ENCODE assay signal across 32 cellular contexts in the genomic region with DNA sequence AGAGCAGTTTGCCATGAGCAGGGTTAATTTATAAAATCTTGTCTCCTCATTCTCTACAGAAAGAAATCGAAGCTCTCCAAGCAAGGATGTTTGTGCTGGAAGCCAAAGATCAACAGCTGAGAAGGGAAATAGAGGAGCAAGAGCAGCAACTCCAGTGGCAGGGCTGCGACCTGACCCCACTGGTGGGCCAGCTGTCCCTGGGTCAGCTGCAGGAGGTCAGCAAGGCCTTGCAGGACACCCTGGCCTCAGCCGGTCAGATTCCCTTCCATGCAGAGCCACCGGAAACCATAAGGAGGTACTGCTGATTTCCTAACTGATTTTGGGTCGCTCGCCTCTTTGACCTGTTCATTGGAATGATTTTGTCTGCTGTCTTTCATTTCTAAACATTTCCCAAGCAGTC.
"Had no signal": no experiment of that assay in that cellular context is flagged by ENCODE, and none has a peak within 500 bp of the region (broad histone marks: within the 10 kb centered on the region; RNA-seq: fewer than 3 reads in every experiment).

No MANE protein-coding gene starts in this region.

- H2AFZ ChIP-seq: parathyroid adenoma had no signal

- H3K27ac Mint-ChIP-seq: naive thymus-derived CD4-positive, alpha-beta T cell; natural killer cell; nephron; progenitor cell of endocrine pancreas; stimulated activated memory B cell treated with anti-CD40 and anti-IgM and Interleukin-4, amounts not matched to agents 10 μg/mL and 1 μg/mL and 100 μg/mL, for 72 hours; stimulated activated naive CD8-positive, alpha-beta T cell treated with anti-CD3 and anti-CD28 coated beads, Interleukin-15, amount 100 ng/mL, for 72 hours; type B pancreatic cell had no signal

- H3K36me3 Mint-ChIP-seq: natural killer cell had no signal

- H3K4me1 ChIP-seq: parathyroid adenoma, right lobe of liver, sigmoid colon, suprapubic skin, testis, tibial artery, transverse colon, upper lobe of right lung, uterus had no signal

- H3K9me3 Mint-ChIP-seq: naive thymus-derived CD4-positive, alpha-beta T cell; natural killer cell; nephron; neural crest cell; stimulated activated memory B cell treated with anti-CD40 and anti-IgM and Interleukin-4, amounts not matched to agents 10 μg/mL and 1 μg/mL and 100 μg/mL, for 72 hours; stimulated activated naive CD8-positive, alpha-beta T cell treated with anti-CD3 and anti-CD28 coated beads, Interleukin-15, amount 100 ng/mL, for 72 hours; type B pancreatic cell had no signal

- H3K36me3 ChIP-seq: ovary, right lobe of liver, sigmoid colon, upper lobe of right lung, uterus had no signal

- H3K9ac ChIP-seq: parathyroid adenoma had no signal

- H3K4me3 Mint-ChIP-seq: naive thymus-derived CD4-positive, alpha-beta T cell; natural killer cell; nephron; neural crest cell; stimulated activated memory B cell treated with anti-CD40 and anti-IgM and Interleukin-4, amounts not matched to agents 10 μg/mL and 1 μg/mL and 100 μg/mL, for 72 hours; stimulated activated naive CD8-positive, alpha-beta T cell treated with anti-CD3 and anti-CD28 coated beads, Interleukin-15, amount 100 ng/mL, for 72 hours; type B pancreatic cell had no signal

- H3K4me3 ChIP-seq: ovary, psoas muscle, right lobe of liver, sigmoid colon, skin epidermis, smooth muscle cell, spleen, suprapubic skin, testis, tibial artery, transverse colon, upper lobe of right lung, uterus had no signal

- H3K79me2 ChIP-seq: parathyroid adenoma had no signal

- ATAC-seq: naive thymus-derived CD4-positive, alpha-beta T cell; natural killer cell; psoas muscle; right cardiac atrium; stimulated activated memory B cell treated with anti-CD40 and anti-IgM and Interleukin-4, amounts not matched to agents 10 μg/mL and 1 μg/mL and 100 μg/mL, for 72 hours; stimulated activated naive CD8-positive, alpha-beta T cell treated with anti-CD3 and anti-CD28 coated beads, Interleukin-15, amount 100 ng/mL, for 72 hours; stimulated activated naive CD8-positive, alpha-beta T cell treated with anti-CD3 and anti-CD28 coated beads, Interleukin-15, Interleukin-2, amounts not matched to agents 100 U/mL and 50 U/mL, for 24 hours; upper lobe of right lung had no signal

- DNase-seq: naive thymus-derived CD4-positive, alpha-beta T cell; natural killer cell; occipital lobe; ovary; posterior cingulate gyrus; right cardiac atrium; right lobe of liver; sigmoid colon; spleen; stimulated activated CD4-positive, alpha-beta T cell treated with anti-CD3 and anti-CD28 coated beads, Interleukin-12 subunit alpha, Interleukin-12 subunit beta, amount 100 ng/mL, for 4 hours; stimulated activated CD4-positive, alpha-beta T cell treated with anti-CD3 and anti-CD28 coated beads, Interleukin-1b, Interleukin-23, amount 100 ng/mL, for 48 hours; stimulated activated CD4-positive, alpha-beta T cell treated with anti-CD3 and anti-CD28 coated beads, Interleukin-4, amount 100 ng/mL, for 1 hour; stimulated activated CD4-positive, alpha-beta T cell treated with anti-CD3 and anti-CD28 coated beads, Interleukin-4, amount 100 ng/mL, for 4 hours; stimulated activated CD8-positive, alpha-beta memory T cell treated with anti-CD3 and anti-CD28 coated beads, Interleukin-4, amount 100 ng/mL, for 48 hours; stimulated activated naive CD4-positive, alpha-beta T cell; stimulated activated naive CD8-positive, alpha-beta T cell treated with anti-CD3 and anti-CD28 coated beads, Interleukin-15, amount 100 ng/mL, for 72 hours; stimulated activated naive CD8-positive, alpha-beta T cell treated with anti-CD3 and anti-CD28 coated beads, Interleukin-15, Interleukin-2, amounts not matched to agents 100 U/mL and 50 U/mL, for 24 hours; testis; tibial artery; transverse colon; upper lobe of right lung; uterus had no signal

- H3K4me1 Mint-ChIP-seq: natural killer cell; stimulated activated memory B cell treated with anti-CD40 and anti-IgM and Interleukin-4, amounts not matched to agents 10 μg/mL and 1 μg/mL and 100 μg/mL, for 72 hours; stimulated activated naive CD8-positive, alpha-beta T cell treated with anti-CD3 and anti-CD28 coated beads, Interleukin-15, amount 100 ng/mL, for 72 hours had no signal

- H3K27ac ChIP-seq: ovary, parathyroid adenoma, psoas muscle, right lobe of liver, sigmoid colon, skin epidermis, spleen, suprapubic skin, testis, tibial artery, transverse colon, upper lobe of right lung, uterus had no signal

- H3K9me3 ChIP-seq: ovary, psoas muscle, right lobe of liver, sigmoid colon, spleen, suprapubic skin, testis, tibial artery, transverse colon, upper lobe of right lung, uterus had no signal

- H3K27me3 ChIP-seq: ovary, right lobe of liver, sigmoid colon, spleen, suprapubic skin, testis, tibial artery, transverse colon, upper lobe of right lung, uterus had no signal

- H3K4me2 ChIP-seq: smooth muscle cell had no signal

- H3K27me3 Mint-ChIP-seq: naive thymus-derived CD4-positive, alpha-beta T cell; progenitor cell of endocrine pancreas; stimulated activated memory B cell treated with anti-CD40 and anti-IgM and Interleukin-4, amounts not matched to agents 10 μg/mL and 1 μg/mL and 100 μg/mL, for 72 hours; stimulated activated naive CD8-positive, alpha-beta T cell treated with anti-CD3 and anti-CD28 coated beads, Interleukin-15, amount 100 ng/mL, for 72 hours; type B pancreatic cell had no signal
